Comparison of ENCODE assay signal across 1 cellular context in genomic region chr15:65366122-65366892, GRCh38.
TF ChIP-seq lines count a peak whose summit lies in the region.

No MANE protein-coding gene starts in this region.

TF ChIP-seq in GM23338, 12 proteins besides CTCF, POLR2A, EP300 and RAD21 (continued from another document):
- TF ChIP-seq REST (IDR thresholded peaks at IDR 0.05; ENCODE audit: unreplicated experiment) (no peak), ETS1 (IDR thresholded peaks at IDR 0.05) (peak; percentile 51; the same call in 1 of the 2 replicates), EZH2 (IDR thresholded peaks at IDR 0.05; ENCODE audit: low read depth, unreplicated experiment) (no peak), CREB1 (CRISPR knock-in tag; IDR thresholded peaks at IDR 0.05; ENCODE audit: low read depth) (no peak)
